ENCODE assay signal across 8 cellular contexts in the genomic region with DNA sequence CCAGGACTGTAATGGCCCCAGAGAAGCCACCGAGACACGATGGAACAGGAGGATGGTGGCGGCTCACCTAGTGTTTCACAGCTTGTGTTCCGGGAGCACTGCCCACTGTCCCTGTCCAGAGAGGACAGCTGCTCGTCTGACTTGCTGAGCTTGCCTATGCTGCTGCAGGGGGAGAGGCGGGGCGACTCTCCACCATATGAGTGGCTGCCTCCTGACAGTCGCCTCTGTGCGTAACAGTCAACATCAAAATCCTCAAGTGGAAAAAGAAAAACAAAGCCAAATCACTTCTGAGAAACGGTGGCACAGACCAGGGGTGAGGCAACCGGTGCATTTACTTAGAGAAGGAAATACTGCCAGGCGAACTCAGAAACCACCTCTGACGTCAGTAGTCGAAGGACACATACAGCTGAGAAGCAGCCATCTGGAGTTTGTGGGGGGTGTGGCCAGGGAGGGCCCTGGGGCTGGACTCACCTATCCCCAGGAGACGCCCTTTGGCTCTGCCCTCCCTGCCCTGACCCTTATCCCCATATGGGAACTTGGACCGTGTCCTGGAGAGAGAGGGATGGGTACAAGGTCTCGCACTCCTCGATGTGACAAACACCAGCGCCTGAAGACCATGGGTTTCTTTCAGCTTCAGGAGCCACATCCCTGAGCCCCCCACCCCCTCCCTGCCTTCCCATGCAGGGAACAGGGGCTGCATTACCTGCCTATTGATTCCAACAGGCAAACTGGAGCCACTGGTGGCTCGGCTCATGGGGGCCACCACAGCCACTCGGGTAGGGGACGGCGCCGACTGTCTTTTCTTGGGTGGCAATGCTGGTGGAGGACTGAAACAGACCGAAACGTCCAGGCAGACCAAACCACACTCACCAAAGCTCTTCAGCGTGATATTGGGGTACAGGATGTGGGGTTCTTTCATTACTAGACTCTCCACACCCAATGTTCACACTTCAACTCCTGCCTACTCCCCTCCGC.
DNase-seq lines count a peak whose midpoint lies in the region; ATAC-seq, FAIRE-seq and TF ChIP-seq lines count a peak whose summit lies in the region.

No MANE protein-coding gene starts in this region.

- peaks cover 64 to 80% (median 72%) of the 10 kb centered on the region in 3 donors for H3K4me1 Mint-ChIP-seq in CD8-positive, alpha-beta memory T cell
- peaks cover 54% of the 10 kb centered on the region for H3K4me1 Mint-ChIP-seq in activated T-cell treated with anti-CD3 and anti-CD28 coated beads, Interleukin-2, amount 50 U/mL, for 24 hours (ENCODE audit: low read depth)

- H2AFZ ChIP-seq in IMR-90 (replicated peaks; ENCODE audit: low read length, poor library complexity), result peak overlapping the region; percentile 24

- H3K9me1 ChIP-seq in IMR-90 (ENCODE audit: insufficient read depth, low read length), result peaks cover 33% of the 10 kb centered on the region

- peak overlapping the region; percentile 64 to 87 (median 80) for H3K4me3 Mint-ChIP-seq in CD8-positive, alpha-beta memory T cell
- no peak overlapping the region for H3K4me3 Mint-ChIP-seq in activated T-cell treated with anti-CD3 and anti-CD28 coated beads, Interleukin-2, amount 50 U/mL, for 24 hours

- peak overlapping the region; percentile 52 for H2AK5ac ChIP-seq in IMR-90 (ENCODE audit: low read depth, low read length)

- no peak for TF ChIP-seq POLR2A in IMR-90 (IDR thresholded peaks at IDR 0.05; ENCODE audit: low read depth, low read length)
- no peak for TF ChIP-seq POLR2A in GM12891 (IDR thresholded peaks at IDR 0.05; ENCODE audit: low read depth, low read length)

- DNase-seq in CD8-positive, alpha-beta memory T cell, result peak; percentile 53 to 92 (median 79)
- peak; percentile 71 for DNase-seq in IMR-90
- DNase-seq in activated T-cell treated with anti-CD3 and anti-CD28 coated beads, Interleukin-2, amount 50 U/mL, for 24 hours, result peak; percentile 61
- DNase-seq in left cardiac atrium, result peak; percentile 55
- peak; percentile 22 to 60 for DNase-seq in stimulated activated CD8-positive, alpha-beta memory T cell treated with anti-CD3 and anti-CD28 coated beads, Interleukin-15, amount 100 ng/mL, for 48 hours (ENCODE audit: low read depth in 2 of 2)
- no peak for DNase-seq in GM12891 (ENCODE audit: insufficient read length, low spot score)

- peaks cover 0 to 1% of the 10 kb centered on the region in 2 donors for H3K27me3 Mint-ChIP-seq in CD8-positive, alpha-beta memory T cell
- no peaks in the 10 kb centered on the region for H3K27me3 Mint-ChIP-seq in activated T-cell treated with anti-CD3 and anti-CD28 coated beads, Interleukin-2, amount 50 U/mL, for 24 hours

- no peak for TF ChIP-seq RAD21 in IMR-90 (IDR thresholded peaks at IDR 0.05; ENCODE audit: low read length)

- H3K4me2 ChIP-seq in IMR-90 (ENCODE audit: low read depth, low read length), result peak overlapping the region; percentile 10; the same call in 1 of the 2 replicates

- peak overlapping the region; percentile 4 for H2AK9ac ChIP-seq in IMR-90 (replicated peaks; ENCODE audit: low read depth, low read length, poor library complexity)

- in situ Hi-C loops in IMR-90 (cut with MboI; ENCODE audit: low sequenced_read_pairs), result no loop called here

- peak overlapping the region; percentile 53 for H3K4ac ChIP-seq in IMR-90 (ENCODE audit: low read depth, low read length)

- H3K27ac Mint-ChIP-seq in CD8-positive, alpha-beta memory T cell, result peak overlapping the region; percentile 95 to 99 (median 98)
- peak overlapping the region; percentile 90 for H3K27ac Mint-ChIP-seq in activated T-cell treated with anti-CD3 and anti-CD28 coated beads, Interleukin-2, amount 50 U/mL, for 24 hours

- ATAC-seq in IMR-90 (ENCODE audit: low read depth), result peak; percentile 60
- ATAC-seq in left cardiac atrium, result peak; percentile 28 to 77
- no peak for ATAC-seq in GM19324 (IDR thresholded peaks at IDR 0.05; ENCODE audit: low FRiP score, unreplicated experiment)
- no peak for ATAC-seq in HG03457 (IDR thresholded peaks at IDR 0.05; ENCODE audit: unreplicated experiment)

- H3K9me3 ChIP-seq in CD8-positive, alpha-beta memory T cell (ENCODE audit: low read length), result no peaks in the 10 kb centered on the region
- no peaks in the 10 kb centered on the region for H3K9me3 ChIP-seq in IMR-90 (ENCODE audit: control insufficient read depth, insufficient read depth, low read length)

- H3K36me3 Mint-ChIP-seq in CD8-positive, alpha-beta memory T cell, result peaks cover 7 to 73% (median 14%) of the 10 kb centered on the region in 3 donors
- H3K36me3 Mint-ChIP-seq in activated T-cell treated with anti-CD3 and anti-CD28 coated beads, Interleukin-2, amount 50 U/mL, for 24 hours (ENCODE audit: low read depth), result peaks cover 91% of the 10 kb centered on the region

- no peak for TF ChIP-seq CTCF in IMR-90 (conservative IDR thresholded peaks at IDR 0.05; ENCODE audit: low read depth, low read length)

- peak overlapping the region; percentile 62 to 67; a peak in 3 of 4 replicates for H4K8ac ChIP-seq in IMR-90 (ENCODE audit: low read depth in 2 of 2, low read length in 2 of 2)

- H3K4me3 ChIP-seq in CD8-positive, alpha-beta memory T cell (ENCODE audit: low read length), result peak overlapping the region; percentile 34
- no peak overlapping the region for H3K4me3 ChIP-seq in IMR-90 (ENCODE audit: insufficient read depth, low read depth, low read length)

- peaks cover 47% of the 10 kb centered on the region for H3K4me1 ChIP-seq in CD8-positive, alpha-beta memory T cell (ENCODE audit: insufficient read depth, low read length)
- H3K4me1 ChIP-seq in IMR-90 (ENCODE audit: control insufficient read depth, insufficient read depth, low read length), result peaks cover 15% of the 10 kb centered on the region

- POLR2A ChIA-PET in CD8-positive, alpha-beta memory T cell (lab: Charles Lee), result interaction anchor here (0.9 to 2.2 kb wide), 6 partner anchors 11 to 110 kb away, joined by 4 to 17 read pairs (median 8); no protein-coding TSS in a partner anchor
- POLR2A ChIA-PET in IMR-90 (lab: Charles Lee; ENCODE audit: unreplicated experiment), result no interaction called here

- H4K91ac ChIP-seq in IMR-90 (ENCODE audit: insufficient read depth, low read depth, low read length), result peak overlapping the region; percentile 64

- peak overlapping the region; percentile 92 for H3K27ac ChIP-seq in CD8-positive, alpha-beta memory T cell (ENCODE audit: low read depth, low read length)
- peak overlapping the region; percentile 63 for H3K27ac ChIP-seq in IMR-90 (ENCODE audit: insufficient read depth, low read length)

- H3K79me1 ChIP-seq in IMR-90 (ENCODE audit: low read depth in 1 of 2, low read length in 2 of 2), result peaks cover 5 to 23% of the 10 kb centered on the region in 2 experiments; a peak in 2 of 4 replicates

- H3K36me3 ChIP-seq in CD8-positive, alpha-beta memory T cell (ENCODE audit: insufficient read depth, low read length), result peaks cover 18% of the 10 kb centered on the region
- H3K36me3 ChIP-seq in IMR-90 (ENCODE audit: control insufficient read depth, insufficient read depth, low read length), result peaks cover 23% of the 10 kb centered on the region; the same call in 1 of the 2 replicates

- 0 out of 2 replicates have a peak, but pooled peaks cover 5% of the 10 kb centered on the region for H4K20me1 ChIP-seq in IMR-90 (ENCODE audit: insufficient read depth, low read length)

- H3K9me3 Mint-ChIP-seq in CD8-positive, alpha-beta memory T cell, result no peaks in the 10 kb centered on the region
- H3K9me3 Mint-ChIP-seq in activated T-cell treated with anti-CD3 and anti-CD28 coated beads, Interleukin-2, amount 50 U/mL, for 24 hours, result no peaks in the 10 kb centered on the region

- peak overlapping the region; percentile 41; the same call in 1 of the 2 replicates for H4K5ac ChIP-seq in IMR-90 (ENCODE audit: low read depth, low read length)

- H3K56ac ChIP-seq in IMR-90 (ENCODE audit: extremely low read depth, insufficient read depth, low read length), result no peak overlapping the region

- peak overlapping the region; percentile 65 for H2BK20ac ChIP-seq in IMR-90 (ENCODE audit: low read depth, low read length)

- dilution Hi-C loops in IMR-90 (cut with HindIII; ENCODE audit: low sequenced_read_pairs, unreplicated experiment), result no loop called here

- peak overlapping the region; percentile 22 for H3K18ac ChIP-seq in IMR-90 (ENCODE audit: low read depth, low read length)

- peak overlapping the region; percentile 76 for H3K14ac ChIP-seq in IMR-90 (replicated peaks; ENCODE audit: low read depth, low read length)

- BruUV-seq in IMR-90 (replicated peaks; lab: Mats Ljungman, UMichigan), result no TSS peak

- CTCF ChIA-PET in CD8-positive, alpha-beta memory T cell (lab: Charles Lee), result interaction anchor here (0.7 to 5.4 kb wide), 12 partner anchors 15 to 116 kb away, joined by 3 to 28 read pairs (median 6); a partner anchor contains a TSS
- CTCF ChIA-PET in IMR-90 (lab: Yijun Ruan, JAX), result interaction anchor here (0.5 to 0.8 kb wide), 2 partner anchors 96 to 112 kb away, joined by 3 read pairs; no protein-coding TSS in a partner anchor

- H2BK15ac ChIP-seq in IMR-90 (ENCODE audit: low read depth, low read length), result peak overlapping the region; percentile 79; the same call in 2 of the 3 replicates

- H2BK120ac ChIP-seq in IMR-90 (ENCODE audit: low read depth, low read length), result peak overlapping the region; percentile 78

- peak overlapping the region; percentile 6; the same call in 1 of the 2 replicates for H3K23ac ChIP-seq in IMR-90 (ENCODE audit: low read depth, low read length)

- H2BK5ac ChIP-seq in IMR-90 (ENCODE audit: low read depth, low read length, poor library complexity, severe bottlenecking), result peak overlapping the region; percentile 76

- no peak overlapping the region for H3K9ac ChIP-seq in IMR-90 (ENCODE audit: low read depth, low read length)

- WGBS in IMR-90 (ENCODE audit: extremely low coverage in 2 of 2, insufficient read length in 1 of 2), 2 experiments, result 83% methylated on average over 11 of the region's 28 CpGs; no CpG with 5 or more reads in 1 of the 2 experiments

- no peak for FAIRE-seq in GM12891 (lab: Jason Lieb, UNC)

- no peaks in the 10 kb centered on the region for H3K27me3 ChIP-seq in CD8-positive, alpha-beta memory T cell (ENCODE audit: insufficient read depth, low read length, poor library complexity, severe bottlenecking)
- no peaks in the 10 kb centered on the region for H3K27me3 ChIP-seq in IMR-90 (ENCODE audit: control insufficient read depth, insufficient read depth, low read length)

- intact Hi-C loops in IMR-90 (cut with micrococcal nuclease), result loop anchor here (2.0 kb wide), 1 partner anchor 23 kb away; no protein-coding TSS in a partner anchor
- intact Hi-C loops in left cardiac atrium (cut with DNase I), result no loop called here

TF ChIP-seq in IMR-90, 13 proteins besides CTCF, POLR2A, EP300 and RAD21:
- no peak for TF ChIP-seq SMC3 (IDR thresholded peaks at IDR 0.05; ENCODE audit: low read depth, low read length)
- TF ChIP-seq MAZ (IDR thresholded peaks at IDR 0.05; ENCODE audit: borderline replicate concordance, low read depth, low read length), result no peak
- TF ChIP-seq FOS (IDR thresholded peaks at IDR 0.05; ENCODE audit: low read depth, low read length), result no peak

TF ChIP-seq in GM12891, 5 proteins besides CTCF, POLR2A, EP300 and RAD21:
- TF ChIP-seq TAF1 (IDR thresholded peaks at IDR 0.05; ENCODE audit: low read depth, low read length) (no peak), PAX5 (IDR thresholded peaks at IDR 0.05; ENCODE audit: insufficient read depth, low read length, severe bottlenecking) (no peak), POLR2AphosphoS5 (IDR thresholded peaks at IDR 0.05; ENCODE audit: low read depth, low read length) (no peak), SPI1 (IDR thresholded peaks at IDR 0.05; ENCODE audit: low read depth, low read length) (no peak)

Comparison
In these comparisons a context has a peak if more than half of its experiments do, and no peak if none do; other contexts are left out.
1. ATAC-seq: peak in IMR-90 (single experiment) and left cardiac atrium (2 of 2); none in GM19324 (single experiment) and HG03457 (single experiment).